In genomic region chr22:26512149-26512793, GRCh38 we compare ENCODE assay signal across 8 cellular contexts. TPM values are rescaled to one million over a fixed set of nuclear protein-coding genes. Genes with fewer than 3 reads are reported as not detected.
DNase-seq lines count a peak whose midpoint lies in the region; ATAC-seq and TF ChIP-seq lines count a peak whose summit lies in the region.

Gene TFIP11, minus strand, starts transcription at chr22:26512473. Its CDS starts 2,201 bp downstream, at chr22:26510272.

- peak within 1 kb of the TSS; percentile 98 for H3K4me3 Mint-ChIP-seq in CD4-positive, alpha-beta T cell

- H3K27ac Mint-ChIP-seq in CD4-positive, alpha-beta T cell, result peak within 1 kb of the TSS; percentile 95

- peak within 1 kb of the TSS; percentile 100 for H3K4me3 ChIP-seq in HL-60 (replicated peaks; ENCODE audit: insufficient read depth, low read length)
- peak within 1 kb of the TSS; percentile 74 for H3K4me3 ChIP-seq in lower lobe of right lung

- POLR2A ChIA-PET in CD4-positive, alpha-beta T cell (lab: Charles Lee), result interaction anchor here (0.6 to 3.7 kb wide), 9 partner anchors 9 to 160 kb away, joined by 3 to 54 read pairs (median 3); partner anchors contain the start of genes ASPHD2, HPS4, SRRD and TPST2

- H3K27ac ChIP-seq in CD4-positive, alpha-beta T cell (ENCODE audit: low read depth, low read length), result peak within 1 kb of the TSS; percentile 71
- peak within 1 kb of the TSS; percentile 49 for H3K27ac ChIP-seq in HL-60 (replicated peaks)
- H3K27ac ChIP-seq in lower lobe of right lung, result peak within 1 kb of the TSS; percentile 71

- peak; percentile 89 for ATAC-seq in CD4-positive, alpha-beta T cell (ENCODE audit: poor library complexity)
- ATAC-seq in GM19438 (IDR thresholded peaks at IDR 0.05; ENCODE audit: low read depth, unreplicated experiment), result peak; percentile 96
- ATAC-seq in lower lobe of right lung, result peak; percentile 98 to 100

- intact Hi-C loops in CD4-positive, alpha-beta T cell (cut with DNase I, micrococcal nuclease), result loop anchor here in 1 of 2 experiments (1.0 to 2.0 kb wide), 3 partner anchors 29 to 161 kb away; partner anchors contain the start of genes HPS4 and SRRD
- intact Hi-C loops in lower lobe of right lung (cut with DNase I), result no loop called here

- no peaks in the 10 kb centered on the region for H3K9me3 Mint-ChIP-seq in CD4-positive, alpha-beta T cell

- H3K9me3 ChIP-seq in CD4-positive, alpha-beta T cell (ENCODE audit: control insufficient read depth, low read length), result no peaks in the 10 kb centered on the region
- H3K9me3 ChIP-seq in lower lobe of right lung, result no peaks in the 10 kb centered on the region

- CTCF ChIA-PET in CD4-positive, alpha-beta T cell (lab: Charles Lee), result interaction anchor here (1.0 to 1.9 kb wide), 3 partner anchors 9 to 29 kb away, joined by 3 to 7 read pairs (median 5); partner anchors contain the start of genes HPS4 and SRRD

- peaks cover 32% of the 10 kb centered on the region for H3K36me3 ChIP-seq in lower lobe of right lung

- no peaks in the 10 kb centered on the region for H3K27me3 Mint-ChIP-seq in CD4-positive, alpha-beta T cell

- no peak for TF ChIP-seq CTCF in CD4-positive, alpha-beta T cell (IDR thresholded peaks at IDR 0.05)
- TF ChIP-seq CTCF in HL-60 (IDR thresholded peaks at IDR 0.05; ENCODE audit: insufficient read depth, low read length) (no peak), lower lobe of right lung (IDR thresholded peaks at IDR 0.05) (no peak)

- DNase-seq in CD4-positive, alpha-beta T cell, result peak; percentile 80 to 94 (median 85)
- DNase-seq in HL-60 (ENCODE audit: low read depth in 1 of 2, low spot score in 1 of 2), result peak; percentile 73 to 93
- peak; percentile 79 for DNase-seq in NK-92 treated with Interleukin-12 subunit alpha and Interleukin-12 subunit beta, amount 100 ng/mL, for 24 hours (lab: John Stamatoyannopoulos, UW)
- DNase-seq in activated CD8-positive, alpha-beta memory T cell treated with anti-CD3 and anti-CD28 coated beads for 24 hours, result peak; percentile 97
- DNase-seq in effector CD4-positive, alpha-beta T cell, result peak; percentile 91
- peak; percentile 97 for DNase-seq in lower lobe of right lung
- DNase-seq in stimulated activated CD4-positive, alpha-beta T cell treated with anti-CD3 and anti-CD28 coated beads, TNF-alpha, amount 100 ng/mL, for 1 hour (ENCODE audit: low read depth in 3 of 3, low spot score in 1 of 3), result peak; percentile 62 to 87 (median 68)

- H3K4me1 ChIP-seq in lower lobe of right lung, result peaks cover 24% of the 10 kb centered on the region

- H3K27me3 ChIP-seq in CD4-positive, alpha-beta T cell (ENCODE audit: control insufficient read depth, insufficient read depth, low read length), result no peaks in the 10 kb centered on the region
- no peaks in the 10 kb centered on the region for H3K27me3 ChIP-seq in HL-60 (ENCODE audit: insufficient read depth, poor library complexity, severe bottlenecking)
- no peaks in the 10 kb centered on the region for H3K27me3 ChIP-seq in lower lobe of right lung (ENCODE audit: low read depth)

- H3K36me3 Mint-ChIP-seq in CD4-positive, alpha-beta T cell (ENCODE audit: low read depth), result peaks cover 51% of the 10 kb centered on the region

- H3K4me1 Mint-ChIP-seq in CD4-positive, alpha-beta T cell (ENCODE audit: low read depth), result peaks cover 46% of the 10 kb centered on the region

RNA-seq across cellular contexts. Expression of gene TFIP11, which starts in this region (rescaled TPM):
- total RNA-seq in CD4-positive, alpha-beta T cell, result 100 to 1,000 TPM; 111 TPM
- total RNA-seq in lower lobe of right lung, result 28.4 TPM

Comparison
In these comparisons a context has a peak if more than half of its experiments do, and no peak if none do; other contexts are left out.
1. Peak in every context shown above with its lines: DNase-seq, ATAC-seq, H3K4me3 ChIP-seq and H3K27ac ChIP-seq.